ENCODE assay signal across 22 cellular contexts in the genomic region with DNA sequence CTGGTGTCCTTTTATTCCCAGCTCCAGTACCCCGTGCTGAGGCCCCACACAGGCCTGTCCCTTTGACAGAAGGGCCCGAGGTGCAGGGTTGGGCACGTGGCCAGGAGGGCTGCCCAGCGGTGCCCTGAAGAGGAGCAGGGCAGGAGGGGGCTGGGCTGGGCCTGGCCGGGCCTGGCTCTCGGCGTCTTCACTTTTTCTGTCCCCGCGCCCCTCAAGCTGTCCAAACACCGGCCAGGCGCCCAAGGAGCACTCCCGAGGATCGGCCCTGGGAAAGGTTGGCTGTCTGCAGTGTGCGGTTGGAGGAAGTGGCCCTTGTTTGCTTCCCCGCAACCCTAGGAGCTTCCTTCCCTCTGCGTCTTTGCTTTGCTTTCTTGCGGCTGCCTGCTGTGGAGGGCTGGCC.
DNase-seq lines count a peak whose midpoint lies in the region; ATAC-seq, FAIRE-seq and TF ChIP-seq lines count a peak whose summit lies in the region.
"Had no signal": no experiment of that assay in that cellular context is flagged by ENCODE, and none has a peak within 500 bp of the region (broad histone marks: within the 10 kb centered on the region; RNA-seq: fewer than 3 reads in every experiment).

No MANE protein-coding gene starts in this region.

- peaks cover 70% of the 10 kb centered on the region for H3K4me1 Mint-ChIP-seq in brain
- H3K4me1 Mint-ChIP-seq in immature natural killer cell: no peaks in the 10 kb centered on the region
- H3K4me1 Mint-ChIP-seq: B cell, IgD-negative memory B cell had no signal

- H3K27me3 Mint-ChIP-seq in brain (peaks cover 4% of the 10 kb centered on the region), immature natural killer cell (ENCODE audit: low read depth in 3 of 3) (peaks cover 0 to 4% (median 4%) of the 10 kb centered on the region in 3 donors)
- H3K27me3 Mint-ChIP-seq: IgD-negative memory B cell had no signal

- H3K27ac Mint-ChIP-seq in brain: peak overlapping the region in 4 of 5 experiments; percentile 52 to 99 (median 96)
- no peak overlapping the region for H3K27ac Mint-ChIP-seq in immature natural killer cell
- H3K27ac Mint-ChIP-seq: B cell; CD8-positive, alpha-beta T cell; HFFc6; IgD-negative memory B cell had no signal

- no peaks in the 10 kb centered on the region for H3K23me2 ChIP-seq in H1 (ENCODE audit: low read depth, low read length)

- H3K27ac ChIP-seq in H1 (ENCODE audit: low read depth, low read length) (no peak overlapping the region), osteoblast (ENCODE audit: low read depth, low read length) (no peak overlapping the region), aorta (ENCODE audit: low read depth in 1 of 2, low read length in 2 of 2) (no peak overlapping the region), uterus (no peak overlapping the region)
- H3K27ac ChIP-seq: BLaER1 treated with 17β-estradiol and CSF1 and Interleukin-3, amounts not matched to agents 10 nM and 100 nM; GM23248 had no signal

- no peak for ATAC-seq in aorta (ENCODE audit: low FRiP score)
- ATAC-seq: CD8-positive, alpha-beta T cell; HCT116; HepG2 had no signal

- H2BK5ac ChIP-seq in H1 (ENCODE audit: low read depth, low read length): no peak overlapping the region

- H3K56ac ChIP-seq in H1 (replicated peaks; ENCODE audit: insufficient read length, low read depth, low read length): no peak overlapping the region

- no peaks in the 10 kb centered on the region for H3K36me3 Mint-ChIP-seq in brain
- H3K36me3 Mint-ChIP-seq in immature natural killer cell: no peaks in the 10 kb centered on the region
- H3K36me3 Mint-ChIP-seq: CD8-positive, alpha-beta T cell had no signal

- no peak overlapping the region for H2BK15ac ChIP-seq in H1 (ENCODE audit: low read length)

- peaks cover 0 to 2% (median 0%) of the 10 kb centered on the region in 5 experiments for H3K9me3 Mint-ChIP-seq in brain
- no peaks in the 10 kb centered on the region for H3K9me3 Mint-ChIP-seq in immature natural killer cell
- H3K9me3 Mint-ChIP-seq: CD8-positive, alpha-beta T cell; HFFc6 had no signal

- H4K8ac ChIP-seq in H1 (ENCODE audit: extremely low read depth, insufficient read depth, low read length): peak overlapping the region; percentile 82; the same call in 1 of the 2 replicates

- no peak for FAIRE-seq in H1 (lab: Jason Lieb, UNC)
- FAIRE-seq: GM12891, GM19239, HepG2 had no signal

- H2BK20ac ChIP-seq in H1 (ENCODE audit: low read length): no peak overlapping the region

- H3K79me2 ChIP-seq in H1 (ENCODE audit: control insufficient read depth in 1 of 2, insufficient read depth in 2 of 2, low read length in 2 of 2) (no peaks in the 10 kb centered on the region), osteoblast (ENCODE audit: insufficient read depth, low read length) (no peaks in the 10 kb centered on the region)

- H2AFZ ChIP-seq in H1 (ENCODE audit: low read length): no peak overlapping the region
- H2AFZ ChIP-seq in osteoblast (ENCODE audit: low read length): no peak overlapping the region
- H2AFZ ChIP-seq: GM23248 had no signal

- H3K4me3 Mint-ChIP-seq in brain: no peak overlapping the region
- H3K4me3 Mint-ChIP-seq in immature natural killer cell: no peak overlapping the region
- H3K4me3 Mint-ChIP-seq: B cell; CD8-positive, alpha-beta T cell; HFFc6; IgD-negative memory B cell had no signal

- no peak for TF ChIP-seq RAD21 in H1 (IDR thresholded peaks at IDR 0.05 in 1 of 2, conservative IDR thresholded peaks at IDR 0.05 in 1 of 2; ENCODE audit: low read depth in 2 of 2, low read length in 2 of 2)

- H4K20me1 ChIP-seq in H1 (replicated peaks in 1 of 2; ENCODE audit: control insufficient read depth in 1 of 2, insufficient read depth in 2 of 2, low read length in 2 of 2): no peaks in the 10 kb centered on the region
- no peaks in the 10 kb centered on the region for H4K20me1 ChIP-seq in osteoblast (ENCODE audit: insufficient read depth, low read length)
- H4K20me1 ChIP-seq: BLaER1 treated with 17β-estradiol and CSF1 and Interleukin-3, amounts not matched to agents 10 nM and 100 nM had no signal

- TF ChIP-seq CTCF in brain (conservative IDR thresholded peaks at IDR 0.05) (no peak), H1 (IDR thresholded peaks at IDR 0.05; ENCODE audit: control extremely low read depth in 1 of 3, insufficient read depth in 1 of 3, low read depth in 1 of 3, low read length in 3 of 3) (no peak), osteoblast (IDR thresholded peaks at IDR 0.05; ENCODE audit: extremely low read depth, low read depth, low read length) (no peak), uterus (IDR thresholded peaks at IDR 0.05) (no peak)

- WGBS in H1 (ENCODE audit: extremely low coverage in 1 of 2, insufficient coverage in 1 of 2, insufficient read length in 1 of 2, insufficient replicate concordance in 2 of 2, low coverage in 1 of 2, low lambda C conversion rate in 2 of 2, missing lambda C conversion rate in 1 of 2), 2 experiments: 93% methylated on average over 17 of the region's 17 CpGs; no CpG with 5 or more reads in 1 of the 2 experiments
- WGBS in aorta, 2 donors: 65 to 67% methylated on average over 17 of the region's 17 CpGs

- H2AK5ac ChIP-seq in H1 (ENCODE audit: low read depth, low read length): no peak overlapping the region

- H3K9me3 ChIP-seq in H1 (ENCODE audit: insufficient read depth in 2 of 2, low read depth in 1 of 2, low read length in 1 of 2) (no peaks in the 10 kb centered on the region), osteoblast (ENCODE audit: low read depth, low read length) (no peaks in the 10 kb centered on the region), aorta (ENCODE audit: control insufficient read depth, low read length) (no peaks in the 10 kb centered on the region), uterus (no peaks in the 10 kb centered on the region)
- H3K9me3 ChIP-seq: BLaER1 treated with 17β-estradiol and CSF1 and Interleukin-3, amounts not matched to agents 10 nM and 100 nM had no signal

- TF ChIP-seq POLR2A in H1 (IDR thresholded peaks at IDR 0.05; ENCODE audit: control extremely low read depth in 1 of 2, low read depth in 2 of 2, low read length in 2 of 2) (no peak), uterus (IDR thresholded peaks at IDR 0.05) (no peak)

- H3K18ac ChIP-seq in H1 (ENCODE audit: extremely low read depth, low read length): no peak overlapping the region

- H3K27me3 ChIP-seq in H1 (replicated peaks in 1 of 4; ENCODE audit: control insufficient read depth in 3 of 4, extremely low read depth in 1 of 4, insufficient read depth in 3 of 4, low read length in 3 of 4) (peaks cover 0 to 3% (median 0%) of the 10 kb centered on the region in 4 experiments; a peak in 1 of 7 replicates), osteoblast (ENCODE audit: insufficient read depth, low read length) (peaks cover 17% of the 10 kb centered on the region), aorta (ENCODE audit: control insufficient read depth in 1 of 2, insufficient read depth in 2 of 2, low read length in 1 of 2) (no peaks in the 10 kb centered on the region), uterus (no peaks in the 10 kb centered on the region)
- H3K27me3 ChIP-seq: BLaER1 treated with 17β-estradiol and CSF1 and Interleukin-3, amounts not matched to agents 10 nM and 100 nM had no signal

- H4K91ac ChIP-seq in H1 (replicated peaks; ENCODE audit: insufficient read length, low read length): no peak overlapping the region

- H3K79me1 ChIP-seq in H1 (ENCODE audit: low read depth, low read length): no peaks in the 10 kb centered on the region

- H3K4me2 ChIP-seq in H1 (ENCODE audit: insufficient read depth in 1 of 2, low read depth in 2 of 2, low read length in 2 of 2) (no peak overlapping the region), osteoblast (ENCODE audit: insufficient read depth, low read length) (no peak overlapping the region)

- no peak for TF ChIP-seq EP300 in H1 (IDR thresholded peaks at IDR 0.05; ENCODE audit: borderline replicate concordance in 1 of 2, low read depth in 2 of 2, low read length in 2 of 2)

- H2BK120ac ChIP-seq in H1 (replicated peaks; ENCODE audit: low read depth, low read length): no peak overlapping the region

- no peak overlapping the region for H3K4ac ChIP-seq in H1 (replicated peaks; ENCODE audit: insufficient read length, low read depth, low read length)

- no peak overlapping the region for H3K14ac ChIP-seq in H1 (ENCODE audit: insufficient read length)

- no peak overlapping the region for H3K4me3 ChIP-seq in H1 (ENCODE audit: extremely low read depth in 1 of 4, insufficient read depth in 2 of 4, low read depth in 3 of 4, low read length in 4 of 4)
- H3K4me3 ChIP-seq in osteoblast (ENCODE audit: insufficient read depth, low read length): no peak overlapping the region
- no peak overlapping the region for H3K4me3 ChIP-seq in aorta (ENCODE audit: low read length in 2 of 2)
- no peak overlapping the region for H3K4me3 ChIP-seq in uterus
- H3K4me3 ChIP-seq: BLaER1 treated with 17β-estradiol and CSF1 and Interleukin-3, amounts not matched to agents 10 nM and 100 nM; GM23248 had no signal

- no peak overlapping the region for H4K5ac ChIP-seq in H1 (ENCODE audit: insufficient read length, low read depth, low read length)

- peaks cover 0 to 10% (median 0%) of the 10 kb centered on the region in 4 experiments; a peak in 2 of 7 replicates for H3K4me1 ChIP-seq in H1 (replicated peaks in 1 of 4; ENCODE audit: control insufficient read depth in 3 of 4, insufficient read depth in 4 of 4, low read length in 3 of 4)
- H3K4me1 ChIP-seq in osteoblast (ENCODE audit: insufficient read depth, low read length): no peaks in the 10 kb centered on the region
- H3K4me1 ChIP-seq in aorta (ENCODE audit: control insufficient read depth in 1 of 2, insufficient read depth in 2 of 2, low read length in 2 of 2): no peaks in the 10 kb centered on the region
- H3K4me1 ChIP-seq in uterus: no peaks in the 10 kb centered on the region

- no peaks in the 10 kb centered on the region for H3K36me3 ChIP-seq in H1 (ENCODE audit: control insufficient read depth in 2 of 4, insufficient read depth in 4 of 4, low read length in 3 of 4)
- no peaks in the 10 kb centered on the region for H3K36me3 ChIP-seq in osteoblast (ENCODE audit: insufficient read depth, low read length)
- H3K36me3 ChIP-seq in aorta (ENCODE audit: control insufficient read depth in 1 of 2, insufficient read depth in 2 of 2, low read length in 1 of 2): no peaks in the 10 kb centered on the region
- H3K36me3 ChIP-seq in uterus: no peaks in the 10 kb centered on the region
- H3K36me3 ChIP-seq: BLaER1 treated with 17β-estradiol and CSF1 and Interleukin-3, amounts not matched to agents 10 nM and 100 nM had no signal

- POLR2A ChIA-PET in H1 (lab: Charles Lee; ENCODE audit: partially characterized antibody): interaction anchor here (1.2 to 1.3 kb wide), 2 partner anchors 15 to 25 kb away, joined by 3 to 4 read pairs; no protein-coding TSS in a partner anchor

- no peak overlapping the region for H3K23ac ChIP-seq in H1 (ENCODE audit: insufficient read length)

- H2BK12ac ChIP-seq in H1 (ENCODE audit: low read depth, low read length): no peak overlapping the region

- DNase-seq in H1 (ENCODE audit: low read depth in 1 of 2, low spot score in 2 of 2) (no peak), osteoblast (ENCODE audit: insufficient read length, low spot score, missing footprints) (peak; percentile 46), aorta (peak; percentile 21 to 67), immature natural killer cell (no peak), DMS153 (lab: John Stamatoyannopoulos, UW) (no peak), uterus (no peak)
- DNase-seq: Calu3; CD8-positive, alpha-beta T cell; DMS53; DND-41; EL; GM23248; H7; HFFc6 had no signal

- no peak overlapping the region for H3K9ac ChIP-seq in H1 (replicated peaks in 1 of 4; ENCODE audit: extremely low read depth in 1 of 4, low read depth in 3 of 4, low read length in 3 of 4)
- H3K9ac ChIP-seq: BLaER1 treated with 17β-estradiol and CSF1 and Interleukin-3, amounts not matched to agents 10 nM and 100 nM; GM23248 had no signal

- intact Hi-C loops in aorta (cut with DNase I): no loop called here
- intact Hi-C loops in uterus (cut with DNase I; ENCODE audit: low total_unique reads): no loop called here

- CTCF ChIA-PET in H1 (lab: Charles Lee; ENCODE audit: partially characterized antibody): interaction anchor here (0.9 to 3.1 kb wide), 5 partner anchors 10 to 138 kb away, joined by 3 to 11 read pairs (median 6); no protein-coding TSS in a partner anchor

Comparison
In these comparisons a context has a peak if more than half of its experiments do, and no peak if none do; other contexts are left out.
1. H3K27ac Mint-ChIP-seq: peak in brain (4 of 5); none in immature natural killer cell (0 of 6).
2. DNase-seq: peak in osteoblast (single experiment) and aorta (2 of 2); none in H1 (0 of 2), immature natural killer cell (0 of 3), DMS153 (single experiment) and uterus (0 of 2).